8 cellular contexts compared by ENCODE assay signal in the genomic region with DNA sequence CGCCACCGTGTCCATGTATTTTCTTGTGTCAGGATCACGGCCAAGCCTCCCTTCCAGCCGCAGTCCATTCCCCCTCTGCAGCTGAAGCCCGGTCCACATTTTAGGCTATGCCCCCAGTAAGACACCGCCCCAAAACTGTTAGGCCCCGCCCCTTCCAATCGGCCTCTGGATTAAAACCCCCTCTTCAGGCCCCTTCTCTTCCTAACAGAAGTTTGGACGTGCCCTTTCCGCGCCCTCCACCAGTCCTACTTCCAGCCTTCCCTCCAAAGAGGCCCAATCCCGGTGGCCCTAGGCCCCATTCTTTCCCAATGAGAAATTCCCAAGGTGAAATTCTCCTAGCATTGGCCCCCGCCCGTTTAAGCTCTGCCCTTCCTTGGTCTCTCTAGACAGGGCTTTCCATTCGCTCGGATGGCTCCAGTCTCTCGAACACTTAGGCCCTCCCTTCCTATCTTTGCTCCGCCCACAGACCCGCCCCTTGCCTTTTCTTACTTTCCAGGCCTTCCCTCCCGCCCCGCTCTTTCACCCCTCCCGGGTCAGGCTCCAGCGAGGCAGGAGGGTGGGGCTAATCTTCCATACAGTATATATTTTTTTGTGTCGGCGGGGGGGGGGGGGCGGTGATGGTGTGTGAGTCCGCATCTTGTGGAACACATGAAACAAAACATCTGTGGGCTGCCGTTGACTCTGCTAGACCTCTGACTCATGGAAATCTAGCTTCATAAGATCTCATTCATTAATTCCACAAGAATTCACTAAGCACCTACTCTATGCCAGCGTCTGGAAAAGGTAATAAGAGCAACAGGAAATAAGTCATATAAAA. TPM values are rescaled to one million over a fixed set of nuclear protein-coding genes. Genes with fewer than 3 reads are reported as not detected.
DNase-seq lines count a peak whose midpoint lies in the region; ATAC-seq and TF ChIP-seq lines count a peak whose summit lies in the region.

No MANE protein-coding gene starts in this region.

- H3K9me3 Mint-ChIP-seq in nephron progenitor cell = no peaks in the 10 kb centered on the region

- H3K4me1 Mint-ChIP-seq in nephron progenitor cell = peaks cover 48% of the 10 kb centered on the region

- peaks cover 33% of the 10 kb centered on the region for H3K36me3 Mint-ChIP-seq in nephron progenitor cell (ENCODE audit: low read depth)

- peak overlapping the region; percentile 75 for H3K27ac Mint-ChIP-seq in nephron progenitor cell

- TF ChIP-seq POLR2A in esophagus squamous epithelium (IDR thresholded peaks at IDR 0.05) (peak in 3 of 4 donors; percentile 26 to 57 (median 33)), stomach (IDR thresholded peaks at IDR 0.05) (no peak)

- H3K9me3 ChIP-seq in esophagus squamous epithelium = no peaks in the 10 kb centered on the region
- no peaks in the 10 kb centered on the region for H3K9me3 ChIP-seq in stomach

- H3K4me3 Mint-ChIP-seq in nephron progenitor cell = peak overlapping the region; percentile 86

- H3K4me1 ChIP-seq in esophagus squamous epithelium = peaks cover 23 to 74% (median 26%) of the 10 kb centered on the region in 3 donors
- H3K4me1 ChIP-seq in stomach = peaks cover 10 to 51% (median 43%) of the 10 kb centered on the region in 4 donors

- peaks cover 0 to 45% (median 4%) of the 10 kb centered on the region in 3 donors for H3K36me3 ChIP-seq in esophagus squamous epithelium
- peaks cover 6 to 17% (median 14%) of the 10 kb centered on the region in 4 donors for H3K36me3 ChIP-seq in stomach

- intact Hi-C loops in esophagus squamous epithelium (cut with DNase I) = no loop called here
- intact Hi-C loops in stomach (cut with DNase I; ENCODE audit: low total_unique reads) = no loop called here

- WGBS in esophagus squamous epithelium, 2 donors = 4 to 21% methylated on average over 28 to 29 of the region's 29 CpGs
- 5 to 11% (median 8%) methylated on average over 29 of the region's 29 CpGs for WGBS in stomach, 5 donors

- H3K27me3 Mint-ChIP-seq in nephron progenitor cell (ENCODE audit: low read depth, poor library complexity) = peaks cover 39% of the 10 kb centered on the region

- H3K27me3 ChIP-seq in esophagus squamous epithelium = no peaks in the 10 kb centered on the region
- H3K27me3 ChIP-seq in stomach = peaks cover 0 to 28% (median 0%) of the 10 kb centered on the region in 3 donors

- no peak for TF ChIP-seq EP300 in stomach (IDR thresholded peaks at IDR 0.05)

- peak overlapping the region; percentile 90 to 95 (median 94) for H3K27ac ChIP-seq in esophagus squamous epithelium
- H3K27ac ChIP-seq in stomach = peak overlapping the region; percentile 79 to 89 (median 86)

- DNase-seq in GM12865 (ENCODE audit: low read depth) = peak; percentile 62
- peak; percentile 75 for DNase-seq in NCI-H774 (lab: John Stamatoyannopoulos, UW)
- DNase-seq in activated T-cell treated with anti-CD3 and anti-CD28 coated beads for 24 hours (ENCODE audit: low read depth) = peak; percentile 96
- peak; percentile 27 for DNase-seq in esophagus squamous epithelium (lab: John Stamatoyannopoulos, UW)
- DNase-seq in nephron progenitor cell = peak; percentile 80
- peak; percentile 82 for DNase-seq in stomach

- ATAC-seq in HG02759 (IDR thresholded peaks at IDR 0.05; ENCODE audit: unreplicated experiment) = no peak
- no peak for ATAC-seq in HG03378 (IDR thresholded peaks at IDR 0.05; ENCODE audit: unreplicated experiment)

- TF ChIP-seq CTCF in GM12865 (IDR thresholded peaks at IDR 0.05; ENCODE audit: insufficient read depth, low read depth, low read length, missing control alignments) = no peak
- no peak for TF ChIP-seq CTCF in esophagus squamous epithelium (IDR thresholded peaks at IDR 0.05)
- TF ChIP-seq CTCF in nephron progenitor cell (IDR thresholded peaks at IDR 0.05) = no peak
- no peak for TF ChIP-seq CTCF in stomach (IDR thresholded peaks at IDR 0.05)

- H3K4me3 ChIP-seq in GM12865 (ENCODE audit: low read depth, low read length) = peak overlapping the region; percentile 79
- H3K4me3 ChIP-seq in esophagus squamous epithelium = peak overlapping the region; percentile 57 to 76 (median 71)
- peak overlapping the region; percentile 57 to 71 (median 61) for H3K4me3 ChIP-seq in stomach

RNA-seq across cellular contexts. Expression of gene LTBP4, which starts 13.6 kb away (rescaled TPM):
- total RNA-seq in esophagus squamous epithelium (100 to 1,000 TPM in 1 of 4 donors, 10 to 100 TPM in 3; 43.5 to 249 (median 65.5) TPM), stomach (1,000 to 10,000 TPM in 1 of 5 donors, 100 to 1,000 TPM in 3, 10 to 100 TPM in 1; 79.0 to 1,027 (median 190) TPM)
- polyA plus RNA-seq in stomach = 100 to 1,000 TPM in 1 of 3 donors, 10 to 100 TPM in 2; 66.1 to 102 (median 98.6) TPM

RNA-seq across cellular contexts. Expression of gene SHKBP1, which starts 38.1 kb away (rescaled TPM):
- total RNA-seq in esophagus squamous epithelium = 10 to 100 TPM; 42.3 to 77.9 (median 49.8) TPM
- total RNA-seq in stomach = 100 to 1,000 TPM in 1 of 5 donors, 10 to 100 TPM in 4; 15.8 to 102 (median 70.6) TPM
- polyA plus RNA-seq in stomach = 10 to 100 TPM; 76.1 to 95.7 (median 79.9) TPM

Comparison
In these comparisons a context has a peak if more than half of its experiments do, and no peak if none do; other contexts are left out.
1. DNase-seq: peak in every context shown above with its lines; median percentile 96 in activated T-cell treated with anti-CD3 and anti-CD28 coated beads for 24 hours; 82 in stomach; 80 in nephron progenitor cell; 75 in NCI-H774; 62 in GM12865; 27 in esophagus squamous epithelium.
2. POLR2A ChIP-seq: peak in esophagus squamous epithelium (3 of 4); none in stomach (0 of 4).
3. Peak in every context shown above with its lines, with median percentiles within 50 percentile points of each other: H3K4me3 ChIP-seq.